ENCODE assay signal across 23 cellular contexts in genomic region chr4:48299560-48299959, GRCh38. TPM values are rescaled to one million over a fixed set of nuclear protein-coding genes. Genes with fewer than 3 reads are reported as not detected.
"Had no signal": no experiment of that assay in that cellular context is flagged by ENCODE, and none has a peak within 500 bp of the region (broad histone marks: within the 10 kb centered on the region; RNA-seq: fewer than 3 reads in every experiment).

No MANE protein-coding gene starts in this region.

- H3K27ac ChIP-seq: esophagus squamous epithelium, heart left ventricle, neutrophil, skin epidermis, testis, tibial nerve, upper lobe of right lung, vagina had no signal

- DNase-seq: cortex of kidney; effector memory CD4-positive, alpha-beta T cell; esophagus squamous epithelium; heart left ventricle; hippocampal formation; kidney glomerular epithelial cell; mesendoderm; naive thymus-derived CD4-positive, alpha-beta T cell; nephron progenitor cell; posterior cingulate gyrus; stimulated activated CD4-positive, alpha-beta T cell treated with anti-CD3 and anti-CD28 coated beads, Interleukin-2, amount 100 ng/mL, for 24 hours; stimulated activated CD4-positive, alpha-beta T cell treated with anti-CD3 and anti-CD28 coated beads, Interleukin-4, amount 100 ng/mL, for 4 hours; stimulated activated naive B cell treated with anti-CD40 and anti-IgM and Interleukin-4, amounts not matched to agents 10 μg/mL and 1 μg/mL and 100 μg/mL, for 72 hours; stimulated activated naive CD8-positive, alpha-beta T cell treated with anti-CD3 and anti-CD28 coated beads, Interleukin-15, amount 100 ng/mL, for 72 hours; testis; upper lobe of right lung had no signal

- H3K9me3 ChIP-seq: esophagus squamous epithelium, heart left ventricle, neutrophil, testis, tibial nerve, upper lobe of right lung, vagina had no signal

- FAIRE-seq: frontal cortex, islet of Langerhans had no signal

- H3K4me1 ChIP-seq: esophagus squamous epithelium, heart left ventricle, testis, tibial nerve, upper lobe of right lung, vagina had no signal

- H3K27me3 ChIP-seq: esophagus squamous epithelium, heart left ventricle, neutrophil, testis, tibial nerve, upper lobe of right lung, vagina had no signal

- H3K36me3 ChIP-seq: esophagus squamous epithelium, heart left ventricle, neutrophil, tibial nerve, upper lobe of right lung, vagina had no signal

- H3K4me3 ChIP-seq: esophagus squamous epithelium, heart left ventricle, skin epidermis, testis, tibial nerve, upper lobe of right lung, vagina had no signal

RNA-seq across cellular contexts. Expression of gene TEC, which starts 29.9 kb away (rescaled TPM):
- total RNA-seq: osteocyte had no signal
